ENCODE assay signal across 23 cellular contexts in genomic region chr5:37132646-37133045, GRCh38.
"Had no signal": no experiment of that assay in that cellular context is flagged by ENCODE, and none has a peak within 500 bp of the region (broad histone marks: within the 10 kb centered on the region; RNA-seq: fewer than 3 reads in every experiment).

No MANE protein-coding gene starts in this region.

- H3K9me3 ChIP-seq: psoas muscle, testis, transverse colon had no signal

- H3K4me1 ChIP-seq: foreskin keratinocyte, psoas muscle, testis, transverse colon had no signal

- H3K4me2 ChIP-seq: hepatocyte had no signal

- H2AFZ ChIP-seq: hepatocyte had no signal

- DNase-seq: cerebellar nuclear complex; effector CD4-positive, alpha-beta T cell; endodermal cell; erythroblast; foreskin keratinocyte; head of caudate nucleus; left colon; left ventricle myocardium superior; mesendoderm; naive thymus-derived CD4-positive, alpha-beta T cell; nephron progenitor cell; psoas muscle; retina; stimulated activated CD4-positive, alpha-beta T cell treated with anti-CD3 and anti-CD28 coated beads, Interleukin-2, amount 100 ng/mL, for 24 hours; stimulated activated CD4-positive, alpha-beta T cell treated with anti-CD3 and anti-CD28 coated beads, Interleukin-4, amount 100 ng/mL, for 4 hours; stimulated activated naive B cell treated with anti-CD40 and anti-IgM and Interleukin-4, amounts not matched to agents 10 μg/mL and 1 μg/mL and 100 μg/mL, for 72 hours; stimulated activated naive CD8-positive, alpha-beta T cell treated with anti-CD3 and anti-CD28 coated beads, Interleukin-15, amount 100 ng/mL, for 72 hours; testis; transverse colon had no signal

- H3K27me3 ChIP-seq: foreskin keratinocyte, hepatocyte, testis, transverse colon had no signal

- H3K4me3 ChIP-seq: coronary artery, hepatocyte, lung, psoas muscle, skin epidermis, testis, transverse colon had no signal

- H3K27ac ChIP-seq: coronary artery, foreskin keratinocyte, hepatocyte, psoas muscle, skin epidermis, testis, transverse colon had no signal
